ENCODE assay signal across 1 cellular context in genomic region chr4:76665139-76665538, GRCh38.
A peak's percentile ranks its signal among the peaks of the same experiment; 100 is the strongest.
TF ChIP-seq lines count a peak whose summit lies in the region.

No MANE protein-coding gene starts in this region.

TF ChIP-seq in Ishikawa, 13 proteins besides CTCF, POLR2A, EP300 and RAD21 (continued from another document):
- TF ChIP-seq REST (IDR thresholded peaks at IDR 0.05; ENCODE audit: low read depth) (no peak), FOXM1 (IDR thresholded peaks at IDR 0.05; ENCODE audit: borderline replicate concordance, low read depth) (peak; percentile 90), ZBTB7A (IDR thresholded peaks at IDR 0.05; ENCODE audit: low read depth) (no peak)
